7 cellular contexts compared by ENCODE assay signal in genomic region chr12:13526185-13526921, GRCh38.
DNase-seq lines count a peak whose midpoint lies in the region; FAIRE-seq and TF ChIP-seq lines count a peak whose summit lies in the region.
"Not testable (repeated sequence)": the region's sequence is repeated elsewhere in the genome, so short reads cannot be mapped to it uniquely, and the experiment has no call there.

No MANE protein-coding gene starts in this region.

- not testable (repeated sequence) for H2BK120ac ChIP-seq in H1 (replicated peaks; ENCODE audit: low read depth, low read length)

- H4K5ac ChIP-seq in H1 (ENCODE audit: insufficient read length, low read depth, low read length) = not testable (repeated sequence)

- peaks cover 19% of the 10 kb centered on the region for H3K4me1 ChIP-seq in HUES48 (ENCODE audit: control insufficient read depth, insufficient read depth, low read length)
- not testable (repeated sequence) for H3K4me1 ChIP-seq in SJCRH30; H1 (replicated peaks in 1 of 4; ENCODE audit: control insufficient read depth in 3 of 4, insufficient read depth in 4 of 4, low read length in 3 of 4)

- not testable (repeated sequence) for H4K8ac ChIP-seq in H1 (ENCODE audit: extremely low read depth, insufficient read depth, low read length)

- not testable (repeated sequence) for H3K14ac ChIP-seq in H1 (ENCODE audit: insufficient read length)

- not testable (repeated sequence) for H3K4me3 ChIP-seq in HUES48 (ENCODE audit: low read depth, low read length); SJCRH30; H1 (ENCODE audit: extremely low read depth in 1 of 4, insufficient read depth in 2 of 4, low read depth in 3 of 4, low read length in 4 of 4)

- not testable (repeated sequence) for TF ChIP-seq RAD21 in H1 (IDR thresholded peaks at IDR 0.05 in 1 of 2, conservative IDR thresholded peaks at IDR 0.05 in 1 of 2; ENCODE audit: low read depth in 2 of 2, low read length in 2 of 2)

- POLR2A ChIA-PET in H1 (lab: Charles Lee; ENCODE audit: partially characterized antibody) = not testable (repeated sequence)

- not testable (repeated sequence) for H3K79me1 ChIP-seq in H1 (ENCODE audit: low read depth, low read length)

- H3K4me2 ChIP-seq in H1 (ENCODE audit: insufficient read depth in 1 of 2, low read depth in 2 of 2, low read length in 2 of 2) = not testable (repeated sequence)

- peak overlapping the region; percentile 99; the same call in 1 of the 2 replicates for H2AK5ac ChIP-seq in H1 (ENCODE audit: low read depth, low read length)

- not testable (repeated sequence) for H3K23me2 ChIP-seq in H1 (ENCODE audit: low read depth, low read length)

- 87% methylated on average over 1 of the region's 1 CpG; no CpG with 5 or more reads in 1 of the 2 experiments for WGBS in H1 (ENCODE audit: extremely low coverage in 1 of 2, insufficient coverage in 1 of 2, insufficient read length in 1 of 2, insufficient replicate concordance in 2 of 2, low coverage in 1 of 2, low lambda C conversion rate in 2 of 2, missing lambda C conversion rate in 1 of 2), 2 experiments

- TF ChIP-seq CTCF in H1 (IDR thresholded peaks at IDR 0.05; ENCODE audit: control extremely low read depth in 1 of 3, insufficient read depth in 1 of 3, low read depth in 1 of 3, low read length in 3 of 3) = not testable (repeated sequence)

- H4K20me1 ChIP-seq in H1 (replicated peaks in 1 of 2; ENCODE audit: control insufficient read depth in 1 of 2, insufficient read depth in 2 of 2, low read length in 2 of 2) = not testable (repeated sequence)

- H4K91ac ChIP-seq in H1 (replicated peaks; ENCODE audit: insufficient read length, low read length) = not testable (repeated sequence)

- TF ChIP-seq EP300 in H1 (IDR thresholded peaks at IDR 0.05; ENCODE audit: borderline replicate concordance in 1 of 2, low read depth in 2 of 2, low read length in 2 of 2) = not testable (repeated sequence)

- H3K56ac ChIP-seq in H1 (replicated peaks; ENCODE audit: insufficient read length, low read depth, low read length) = not testable (repeated sequence)

- not testable (repeated sequence) for H3K79me2 ChIP-seq in H1 (ENCODE audit: control insufficient read depth in 1 of 2, insufficient read depth in 2 of 2, low read length in 2 of 2)

- 0 out of 2 replicates have a peak overlapping the region, but pooled peaks have one; percentile 34 for H2BK15ac ChIP-seq in H1 (ENCODE audit: low read length)

- not testable (repeated sequence) for TF ChIP-seq POLR2A in H1 (IDR thresholded peaks at IDR 0.05; ENCODE audit: control extremely low read depth in 1 of 2, low read depth in 2 of 2, low read length in 2 of 2)

- H2AFZ ChIP-seq in H1 (ENCODE audit: low read length) = not testable (repeated sequence)

- 0 out of 2 replicates have a peak overlapping the region, but pooled peaks have one; percentile 5 for H3K9ac ChIP-seq in HUES48 (ENCODE audit: low read depth, low read length)
- H3K9ac ChIP-seq in H1 (replicated peaks in 1 of 4; ENCODE audit: extremely low read depth in 1 of 4, low read depth in 3 of 4, low read length in 3 of 4) = not testable (repeated sequence)

- H3K27ac ChIP-seq in HUES48 (ENCODE audit: low read depth, low read length) = peak overlapping the region; percentile 69
- H3K27ac ChIP-seq in SJCRH30 = peak overlapping the region; percentile 16; the same call in 1 of the 2 replicates
- H3K27ac ChIP-seq in H1 (ENCODE audit: low read depth, low read length) = peak overlapping the region; percentile 55; the same call in 1 of the 2 replicates

- peak overlapping the region; percentile 95; the same call in 1 of the 2 replicates for H2BK12ac ChIP-seq in H1 (ENCODE audit: low read depth, low read length)

- H3K27me3 ChIP-seq in HUES48 (ENCODE audit: control insufficient read depth, insufficient read depth, low read length); SJCRH30; H1 (replicated peaks in 1 of 4; ENCODE audit: control insufficient read depth in 3 of 4, extremely low read depth in 1 of 4, insufficient read depth in 3 of 4, low read length in 3 of 4): not testable (repeated sequence)

- H3K23ac ChIP-seq in H1 (ENCODE audit: insufficient read length) = not testable (repeated sequence)

- peak overlapping the region; percentile 48; the same call in 1 of the 2 replicates for H3K18ac ChIP-seq in H1 (ENCODE audit: extremely low read depth, low read length)

- peaks cover 20% of the 10 kb centered on the region for H3K9me3 ChIP-seq in HUES48 (ENCODE audit: control insufficient read depth, insufficient read depth, low read length)
- H3K9me3 ChIP-seq in SJCRH30 (replicated peaks) = not testable (repeated sequence)
- H3K9me3 ChIP-seq in H1 (ENCODE audit: insufficient read depth in 2 of 2, low read depth in 1 of 2, low read length in 1 of 2) = peaks cover 2 to 16% of the 10 kb centered on the region in 2 experiments; a peak in 2 of 4 replicates

- peak; percentile 40 for DNase-seq in EL
- DNase-seq in SJCRH30 = peak; percentile 11 to 39
- DNase-seq in H1 (ENCODE audit: low read depth in 1 of 2, low spot score in 2 of 2) = not testable (repeated sequence)
- DNase-seq in islet precursor cell = peak; percentile 77
- DNase-seq in myocyte (ENCODE audit: low read depth) = peak; percentile 5
- peak; percentile 68 for DNase-seq in renal cortical epithelial cell (ENCODE audit: low read depth)

- FAIRE-seq in H1 (lab: Jason Lieb, UNC) = not testable (repeated sequence)

- H3K36me3 ChIP-seq in HUES48 (ENCODE audit: control insufficient read depth, insufficient read depth, low read length); SJCRH30; H1 (ENCODE audit: control insufficient read depth in 2 of 4, insufficient read depth in 4 of 4, low read length in 3 of 4): not testable (repeated sequence)

- CTCF ChIA-PET in H1 (lab: Charles Lee; ENCODE audit: partially characterized antibody) = interaction anchor here (0.7 to 1.0 kb wide), 3 partner anchors 12 to 381 kb away, joined by 3 read pairs; no protein-coding TSS in a partner anchor

- peak overlapping the region; percentile 89 for H2BK5ac ChIP-seq in H1 (ENCODE audit: low read depth, low read length)

- peak overlapping the region; percentile 84; the same call in 1 of the 2 replicates for H2BK20ac ChIP-seq in H1 (ENCODE audit: low read length)

- H3K4ac ChIP-seq in H1 (replicated peaks; ENCODE audit: insufficient read length, low read depth, low read length) = not testable (repeated sequence)

TF ChIP-seq in H1, 55 proteins besides CTCF, POLR2A, EP300 and RAD21:
- TF ChIP-seq TEAD4 (IDR thresholded peaks at IDR 0.05; ENCODE audit: low read depth, low read length) = peak; percentile 91

Comparison
In these comparisons a context has a peak if more than half of its experiments do, and no peak if none do; other contexts are left out.
1. H3K27ac ChIP-seq: peak in every context shown above with its lines; median percentile 69 in HUES48; 55 in H1; 16 in SJCRH30.